12 cellular contexts compared by ENCODE assay signal in the genomic region with DNA sequence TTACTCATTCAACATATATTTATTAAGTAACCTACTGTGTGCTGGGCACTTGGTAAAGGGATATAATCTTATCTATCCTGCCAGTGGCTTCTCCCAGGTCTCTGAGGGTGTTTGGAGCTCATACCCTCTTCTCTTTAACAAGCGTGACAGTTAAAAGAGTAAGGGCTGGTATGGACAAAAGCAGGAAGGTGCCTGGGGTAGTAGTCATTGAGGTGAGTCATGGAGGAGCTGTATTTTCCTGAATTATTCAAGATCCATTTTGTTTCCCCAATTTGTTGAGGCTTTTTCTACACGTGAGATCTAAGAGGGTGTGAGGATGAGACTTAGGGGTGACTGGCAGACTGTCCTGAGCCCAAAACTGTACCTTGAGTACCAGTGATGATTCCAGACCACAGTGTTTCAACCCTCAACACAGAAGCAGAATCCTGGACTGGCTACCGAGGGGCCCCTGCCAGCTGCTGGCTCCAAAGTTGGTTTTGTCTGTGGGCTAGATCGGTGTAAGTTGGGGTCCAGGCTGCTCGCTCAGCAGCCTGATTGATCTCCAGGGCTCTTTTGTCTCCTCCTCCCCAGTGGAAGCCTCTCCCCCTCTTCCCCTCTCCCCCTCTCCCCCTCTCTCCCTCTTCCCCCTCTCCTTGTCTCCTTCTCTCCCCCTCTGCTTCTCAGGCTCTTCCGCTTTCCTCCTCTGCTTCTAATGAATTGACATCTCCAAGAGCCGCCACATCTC. TPM values are rescaled to one million over a fixed set of nuclear protein-coding genes. Genes with fewer than 3 reads are reported as not detected.
DNase-seq lines count a peak whose midpoint lies in the region; ATAC-seq, FAIRE-seq and TF ChIP-seq lines count a peak whose summit lies in the region.
"Had no signal": no experiment of that assay in that cellular context is flagged by ENCODE, and none has a peak within 500 bp of the region (broad histone marks: within the 10 kb centered on the region; RNA-seq: fewer than 3 reads in every experiment).

A gene with protein sequence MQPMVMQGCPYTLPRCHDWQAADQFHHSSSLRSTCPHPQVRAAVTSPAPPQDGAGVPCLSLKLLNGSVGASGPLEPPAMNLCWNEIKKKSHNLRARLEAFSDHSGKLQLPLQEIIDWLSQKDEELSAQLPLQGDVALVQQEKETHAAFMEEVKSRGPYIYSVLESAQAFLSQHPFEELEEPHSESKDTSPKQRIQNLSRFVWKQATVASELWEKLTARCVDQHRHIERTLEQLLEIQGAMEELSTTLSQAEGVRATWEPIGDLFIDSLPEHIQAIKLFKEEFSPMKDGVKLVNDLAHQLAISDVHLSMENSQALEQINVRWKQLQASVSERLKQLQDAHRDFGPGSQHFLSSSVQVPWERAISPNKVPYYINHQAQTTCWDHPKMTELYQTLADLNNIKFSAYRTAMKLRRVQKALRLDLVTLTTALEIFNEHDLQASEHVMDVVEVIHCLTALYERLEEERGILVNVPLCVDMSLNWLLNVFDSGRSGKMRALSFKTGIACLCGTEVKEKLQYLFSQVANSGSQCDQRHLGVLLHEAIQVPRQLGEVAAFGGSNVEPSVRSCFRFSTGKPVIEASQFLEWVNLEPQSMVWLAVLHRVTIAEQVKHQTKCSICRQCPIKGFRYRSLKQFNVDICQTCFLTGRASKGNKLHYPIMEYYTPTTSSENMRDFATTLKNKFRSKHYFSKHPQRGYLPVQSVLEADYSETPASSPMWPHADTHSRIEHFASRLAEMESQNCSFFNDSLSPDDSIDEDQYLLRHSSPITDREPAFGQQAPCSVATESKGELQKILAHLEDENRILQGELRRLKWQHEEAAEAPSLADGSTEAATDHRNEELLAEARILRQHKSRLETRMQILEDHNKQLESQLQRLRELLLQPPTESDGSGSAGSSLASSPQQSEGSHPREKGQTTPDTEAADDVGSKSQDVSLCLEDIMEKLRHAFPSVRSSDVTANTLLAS (plus strand): TSS at position 671 of the 724 bp plus-strand sequence. CDS start 11,862 bp downstream, outside the sequence.

- no peak for TF ChIP-seq RAD21 in HepG2 (CRISPR knock-in tag; IDR thresholded peaks at IDR 0.05)

- no peaks in the 10 kb centered on the region for H3K79me2 ChIP-seq in HepG2 (ENCODE audit: insufficient read depth, low read length)

- no peaks in the 10 kb centered on the region for H4K20me1 ChIP-seq in HepG2 (ENCODE audit: insufficient read depth, low read length)

- H3K36me3 Mint-ChIP-seq in T-cell = no peaks in the 10 kb centered on the region

- peak within 1 kb of the TSS in 2 of 3 donors; percentile 32 to 34 for H3K4me3 Mint-ChIP-seq in T-cell

- no peak within 1 kb of the TSS for H3K4me2 ChIP-seq in HepG2 (ENCODE audit: low read depth, low read length)

- H3K9ac ChIP-seq in ES-I3 (ENCODE audit: low read depth, low read length) (peak within 1 kb of the TSS; percentile 2; the same call in 1 of the 2 replicates), HepG2 (ENCODE audit: insufficient read depth, low read depth, low read length) (no peak within 1 kb of the TSS)

- H3K27me3 Mint-ChIP-seq in T-cell = peaks cover 0 to 27% of the 10 kb centered on the region in 2 donors

- TF ChIP-seq CTCF in fibroblast of the aortic adventitia (IDR thresholded peaks at IDR 0.05; ENCODE audit: insufficient read depth, low read length) = no peak
- TF ChIP-seq CTCF in sigmoid colon (IDR thresholded peaks at IDR 0.05) = no peak
- TF ChIP-seq CTCF in HepG2 (CRISPR knock-in tag; IDR thresholded peaks at IDR 0.05) = no peak

- H3K9me3 ChIP-seq in ES-I3 (ENCODE audit: control insufficient read depth, insufficient read depth, low read length) = no peaks in the 10 kb centered on the region
- H3K9me3 ChIP-seq in sigmoid colon = no peaks in the 10 kb centered on the region
- no peaks in the 10 kb centered on the region for H3K9me3 ChIP-seq in HepG2 (ENCODE audit: low read length)
- H3K9me3 ChIP-seq: gastrocnemius medialis had no signal

- in situ Hi-C loops in HepG2 (cut with HindIII; ENCODE audit: extremely low pct_ligation_motif_present, low pct_unique_long_range_greater_than_20kb) = no loop called here

- no peak for ATAC-seq in T-cell (replicated peaks in 1 of 4)
- ATAC-seq in HG03025 (IDR thresholded peaks at IDR 0.05; ENCODE audit: low FRiP score, unreplicated experiment) = no peak
- no peak for ATAC-seq in HepG2
- ATAC-seq: gastrocnemius medialis, Panc1 had no signal

- H3K9me3 Mint-ChIP-seq in T-cell = no peaks in the 10 kb centered on the region

- peaks cover 21% of the 10 kb centered on the region for H3K4me1 ChIP-seq in ES-I3 (ENCODE audit: insufficient read depth, low read length)
- no peaks in the 10 kb centered on the region for H3K4me1 ChIP-seq in sigmoid colon
- H3K4me1 ChIP-seq in HepG2 (ENCODE audit: insufficient read depth, low read length) = no peaks in the 10 kb centered on the region
- H3K4me1 ChIP-seq: gastrocnemius medialis had no signal

- no peaks in the 10 kb centered on the region for H3K36me3 ChIP-seq in ES-I3 (ENCODE audit: insufficient read depth, low read length)
- no peaks in the 10 kb centered on the region for H3K36me3 ChIP-seq in sigmoid colon
- no peaks in the 10 kb centered on the region for H3K36me3 ChIP-seq in HepG2 (replicated peaks in 1 of 2; ENCODE audit: control insufficient read depth in 1 of 2, insufficient read depth in 2 of 2, low read length in 2 of 2)
- H3K36me3 ChIP-seq: gastrocnemius medialis had no signal

- no peak for TF ChIP-seq EP300 in sigmoid colon (IDR thresholded peaks at IDR 0.05)
- TF ChIP-seq EP300 in HepG2 (IDR thresholded peaks at IDR 0.05; ENCODE audit: low read depth in 2 of 2, low read length in 2 of 2) = no peak
- no peak for TF ChIP-seq EP300 in HepG2 (CRISPR knock-in tag; IDR thresholded peaks at IDR 0.05; ENCODE audit: borderline replicate concordance)

- TF ChIP-seq POLR2A in sigmoid colon (IDR thresholded peaks at IDR 0.05) (no peak), HepG2 (IDR thresholded peaks at IDR 0.05; ENCODE audit: insufficient read depth in 1 of 2, low read depth in 2 of 2, low read length in 2 of 2) (no peak)

- DNase-seq in T-cell (no peak), fibroblast of the aortic adventitia (ENCODE audit: low read depth) (peak; percentile 35), sigmoid colon (no peak), HepG2 (ENCODE audit: low spot score) (no peak), T-helper 2 cell (no peak)
- DNase-seq: gastrocnemius medialis, NCI-H2029 had no signal

- H2AFZ ChIP-seq in HepG2 (ENCODE audit: low read length) = no peak within 1 kb of the TSS

- FAIRE-seq in HepG2 (lab: Jason Lieb, UNC) = no peak
- FAIRE-seq: G401.6 had no signal

- no peaks in the 10 kb centered on the region for H3K27me3 ChIP-seq in sigmoid colon
- H3K27me3 ChIP-seq in HepG2 (ENCODE audit: control insufficient read depth in 1 of 2, insufficient read depth in 2 of 2, low read length in 2 of 2) = peaks cover 1 to 4% of the 10 kb centered on the region in 2 experiments; a peak in 2 of 5 replicates
- H3K27me3 ChIP-seq: gastrocnemius medialis had no signal

- H3K27ac ChIP-seq in sigmoid colon (peak within 1 kb of the TSS in 3 of 4 donors; percentile 55 to 64 (median 61)), HepG2 (ENCODE audit: extremely low read length, insufficient read depth, low read length) (no peak within 1 kb of the TSS)
- H3K27ac ChIP-seq: gastrocnemius medialis had no signal

- peak within 1 kb of the TSS; percentile 48 to 60 for H3K27ac Mint-ChIP-seq in T-cell

- intact Hi-C loops in sigmoid colon (cut with DNase I) = no loop called here
- intact Hi-C loops in HepG2 (cut with micrococcal nuclease; ENCODE audit: unreplicated experiment) = no loop called here

- no TSS peak for BruUV-seq in HepG2 (replicated peaks; lab: Mats Ljungman, UMichigan)

- WGBS in sigmoid colon, 2 donors = 80 to 88% methylated on average over 7 of the region's 7 CpGs
- 28% methylated on average over 5 of the region's 7 CpGs for WGBS in HepG2 (ENCODE audit: low lambda C conversion rate)

- H3K4me1 Mint-ChIP-seq in T-cell = peaks cover 8 to 21% (median 13%) of the 10 kb centered on the region in 3 donors

- POLR2A ChIA-PET in T-cell (lab: Charles Lee) (no interaction called here), HepG2 (lab: Yijun Ruan, JAX) (no interaction called here)

- H3K4me3 ChIP-seq in fibroblast of the aortic adventitia (ENCODE audit: low read depth, low read length) (peak within 1 kb of the TSS; percentile 28), sigmoid colon (peak within 1 kb of the TSS in 3 of 4 donors; percentile 21 to 33 (median 26)), HepG2 (replicated peaks in 1 of 3; ENCODE audit: insufficient read depth in 1 of 3, low read depth in 2 of 3, low read length in 3 of 3) (no peak within 1 kb of the TSS)
- H3K4me3 ChIP-seq: gastrocnemius medialis had no signal

- CTCF ChIA-PET in T-cell (lab: Charles Lee) = no interaction called here
- CTCF ChIA-PET in HepG2 (lab: Yijun Ruan, JAX; ENCODE audit: low intra/inter-chr PET ratio, low total read pairs) = no interaction called here

RNA-seq across cellular contexts. Expression of the gene that starts here (rescaled TPM):
- total RNA-seq in T-cell (under 1 TPM; 0.07 to 0.28 (median 0.13) TPM), fibroblast of the aortic adventitia (ENCODE audit: low replicate concordance) (0.41 and 1.8 TPM in 2 replicates), sigmoid colon (1 to 10 TPM; 4.8 to 7.1 (median 6.4) TPM), HepG2 (2016; rRNA removed; fragmentation: Illumina TruSeq; extraction: Trizol) (0.03 and 0.04 TPM in 2 replicates)
- polyA plus RNA-seq in sigmoid colon (under 1 TPM in 2 of 3 donors, not detected in 1; 0.48 to 0.60 TPM), HepG2 (2011; rRNA removed) (0.07 and 0.09 TPM in 2 replicates)
- total RNA-seq in HepG2 (2016; cell fraction: cytosol; rRNA removed; fragmentation: Illumina TruSeq; extraction: Trizol; ENCODE audit: low read depth) = under 0.01 TPM in 1 of 2 replicates, not detected in the other
- total RNA-seq in HepG2 (2016; cell fraction: insoluble cytoplasmic fraction; rRNA removed; fragmentation: Illumina TruSeq; extraction: Trizol) = 0.02 and 0.04 TPM in 2 replicates
- 0.03 and 0.06 TPM in 2 replicates for total RNA-seq in HepG2 (2016; cell fraction: membrane; rRNA removed; fragmentation: Illumina TruSeq; extraction: Trizol)
- total RNA-seq in HepG2 (2016; cell fraction: nucleus; rRNA removed; fragmentation: Illumina TruSeq; extraction: Trizol) = 0.09 and 0.16 TPM in 2 replicates
- 0.04 and 0.06 TPM in 2 replicates for polyA plus RNA-seq in HepG2 (2011; cell fraction: cytosol; rRNA removed)
- polyA plus RNA-seq in HepG2 (2011; cell fraction: nucleus; rRNA removed) = 0.13 and 0.23 TPM in 2 replicates
- 0.03 and 0.07 TPM in 2 replicates for polyA plus RNA-seq in HepG2 (2012)
- polyA plus RNA-seq in HepG2 (2016; cell fraction: cytosol; fragmentation: Illumina TruSeq; extraction: Trizol; ENCODE audit: low read depth) = not detected in 2 replicates
- polyA plus RNA-seq in HepG2 (2016; cell fraction: insoluble cytoplasmic fraction; fragmentation: Illumina TruSeq; extraction: Trizol; ENCODE audit: low read depth) = not detected in 2 replicates
- polyA plus RNA-seq in HepG2 (2016; cell fraction: membrane; fragmentation: Illumina TruSeq; extraction: Trizol; ENCODE audit: low read depth) = 0.03 TPM in 1 of 2 replicates, not detected in the other
- 0.21 and 0.27 TPM in 2 replicates for polyA plus RNA-seq in HepG2 (2016; cell fraction: nucleus; fragmentation: Illumina TruSeq; extraction: Trizol; ENCODE audit: insufficient read depth, low read depth)
- polyA minus RNA-seq in HepG2 (2011; rRNA and poly(A)+ RNA removed; ENCODE audit: low replicate concordance) = 0.10 and 1.2 TPM in 2 replicates
- polyA minus RNA-seq in HepG2 (2011; cell fraction: cytosol; rRNA and poly(A)+ RNA removed) = not detected in 2 replicates
- 0.13 and 0.25 TPM in 2 replicates for polyA minus RNA-seq in HepG2 (2011; cell fraction: nucleus; rRNA and poly(A)+ RNA removed)
- polyA plus RNA-seq: liver had no signal

Comparison
In these comparisons a context has a peak if more than half of its experiments do, and no peak if none do; other contexts are left out.
1. H3K4me3 ChIP-seq: peak in fibroblast of the aortic adventitia (single experiment) and sigmoid colon (3 of 4); none in HepG2 (0 of 3).